In the genomic region with DNA sequence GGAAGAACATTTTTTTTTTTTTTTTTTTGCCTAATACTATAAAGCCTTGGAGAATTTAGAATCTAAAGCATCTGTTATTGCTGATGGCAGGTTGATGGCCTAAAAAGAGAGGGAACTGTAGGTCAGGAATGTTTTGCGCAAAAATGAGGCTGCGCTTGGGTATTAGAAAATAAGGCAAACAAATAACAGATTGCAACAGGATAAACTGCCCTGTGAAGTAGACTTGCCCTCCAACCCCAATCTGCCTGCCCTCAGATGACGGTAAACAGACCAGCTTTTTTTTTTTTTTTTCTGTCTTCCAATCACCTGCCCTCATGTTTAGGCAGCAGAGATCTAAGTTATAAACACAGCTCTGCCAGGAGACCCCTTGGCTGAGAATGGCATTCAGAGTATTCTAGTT, we compare ENCODE assay signal across 16 cellular contexts.
"Had no signal": no experiment of that assay in that cellular context is flagged by ENCODE, and none has a peak within 500 bp of the region (broad histone marks: within the 10 kb centered on the region; RNA-seq: fewer than 3 reads in every experiment).

No MANE protein-coding gene starts in this region.

- H3K4me3 ChIP-seq: breast epithelium, gastrocnemius medialis, tibial nerve, vagina had no signal

- H3K9me3 Mint-ChIP-seq: activated naive CD8-positive, alpha-beta T cell treated with anti-CD3 and anti-CD28 coated beads, Interleukin-2, amount 10 ng/mL, durations not matched to agents 7 days and 5 days; activated T-helper 1 cell treated with anti-CD3 and anti-CD28 coated beads, Interleukin-12 subunit alpha, Interleukin-12 subunit beta, Interleukin-2, Interleukin-4 antibody, amounts not matched to agents 30 ng/mL and 10 ng/mL and 1 ng/mL, durations not matched to agents 14 hours and 24 hours and 36 hours; naive B cell; T-helper 2 cell treated with Interferon-gamma antibody and Interleukin-4, amounts not matched to agents 5 μg/mL and 100 μg/mL, for 36 hours had no signal

- ATAC-seq: gastrocnemius medialis had no signal

- H3K4me3 Mint-ChIP-seq: activated naive CD8-positive, alpha-beta T cell treated with anti-CD3 and anti-CD28 coated beads, Interleukin-2, amount 10 ng/mL, durations not matched to agents 7 days and 5 days; activated T-helper 1 cell treated with anti-CD3 and anti-CD28 coated beads, Interleukin-12 subunit alpha, Interleukin-12 subunit beta, Interleukin-2, Interleukin-4 antibody, amounts not matched to agents 30 ng/mL and 10 ng/mL and 1 ng/mL, durations not matched to agents 14 hours and 24 hours and 36 hours; T-helper 2 cell treated with Interferon-gamma antibody and Interleukin-4, amounts not matched to agents 5 μg/mL and 100 μg/mL, for 36 hours had no signal

- H3K27ac ChIP-seq: breast epithelium, gastrocnemius medialis, tibial nerve, vagina had no signal

- H3K36me3 ChIP-seq: breast epithelium, gastrocnemius medialis, tibial nerve, vagina had no signal

- H3K27ac Mint-ChIP-seq: activated naive CD8-positive, alpha-beta T cell treated with anti-CD3 and anti-CD28 coated beads, Interleukin-2, amount 10 ng/mL, durations not matched to agents 7 days and 5 days; activated T-helper 1 cell treated with anti-CD3 and anti-CD28 coated beads, Interleukin-12 subunit alpha, Interleukin-12 subunit beta, Interleukin-2, Interleukin-4 antibody, amounts not matched to agents 30 ng/mL and 10 ng/mL and 1 ng/mL, durations not matched to agents 14 hours and 24 hours and 36 hours; T-helper 2 cell treated with Interferon-gamma antibody and Interleukin-4, amounts not matched to agents 5 μg/mL and 100 μg/mL, for 36 hours had no signal

- DNase-seq: activated CD4-positive, alpha-beta T cell treated with anti-CD3 and anti-CD28 coated beads, Interleukin-2, amount 50 U/mL, for 1 hour; activated naive CD8-positive, alpha-beta T cell treated with anti-CD3 and anti-CD28 coated beads, Interleukin-2, amount 10 ng/mL, durations not matched to agents 7 days and 5 days; anterior cingulate cortex; dermis blood vessel endothelial cell; gastrocnemius medialis; mammary epithelial cell; naive B cell; stimulated activated CD4-positive, alpha-beta T cell treated with anti-CD3 and anti-CD28 coated beads, Interleukin-15, amount 100 ng/mL, for 24 hours; stimulated activated CD4-positive, alpha-beta T cell treated with anti-CD3 and anti-CD28 coated beads, Interleukin-4, amount 100 ng/mL, for 24 hours; stimulated activated naive CD4-positive, alpha-beta T cell; substantia nigra had no signal

- H3K27me3 ChIP-seq: breast epithelium, gastrocnemius medialis, tibial nerve, vagina had no signal

- H3K9me3 ChIP-seq: breast epithelium, gastrocnemius medialis, tibial nerve, vagina had no signal
